In genomic region chrX:1392376-1393130, GRCh38 we compare ENCODE assay signal across 1 cellular context.
TF ChIP-seq lines count a peak whose summit lies in the region.

No MANE protein-coding gene starts in this region.

TF ChIP-seq in K562, 482 proteins besides CTCF, POLR2A, EP300 and RAD21 (continued from another document and continues in another):
- TF ChIP-seq FIP1L1 (IDR thresholded peaks at IDR 0.05; ENCODE audit: low read depth, low read length, poor library complexity, severe bottlenecking) (no peak), ZNF3 (CRISPR knock-in tag; IDR thresholded peaks at IDR 0.05) (no peak), GATAD2B (IDR thresholded peaks at IDR 0.05; ENCODE audit: borderline replicate concordance) (peak; percentile 77; the same call in 1 of the 2 replicates), CBX1 (IDR thresholded peaks at IDR 0.05; ENCODE audit: low read depth) (no peak), TGIF2 (CRISPR knock-in tag; IDR thresholded peaks at IDR 0.05) (no peak), ZNF511 (CRISPR knock-in tag; IDR thresholded peaks at IDR 0.05) (no peak), CHAMP1 (IDR thresholded peaks at IDR 0.05) (no peak), MBD2 (IDR thresholded peaks at IDR 0.05; ENCODE audit: borderline replicate concordance, low read depth) (no peak), PHTF2 (CRISPR knock-in tag; IDR thresholded peaks at IDR 0.05) (no peak), ZNF512 (tag; IDR thresholded peaks at IDR 0.05) (no peak), NCOA6 (IDR thresholded peaks at IDR 0.05) (no peak), POLR2AphosphoS5 (IDR thresholded peaks at IDR 0.05; ENCODE audit: control insufficient read depth, insufficient read depth, low read depth, low read length) (no peak), ETV1 (tag; conservative IDR thresholded peaks at IDR 0.05; ENCODE audit: low read depth) (no peak), XRCC3 (IDR thresholded peaks at IDR 0.05) (no peak), STAT5A (IDR thresholded peaks at IDR 0.05; ENCODE audit: borderline replicate concordance, low read length) (no peak), ZNF717 (CRISPR knock-in tag; IDR thresholded peaks at IDR 0.05) (no peak), PTTG1 (tag; IDR thresholded peaks at IDR 0.05; ENCODE audit: low read depth) (no peak), CHD4 (IDR thresholded peaks at IDR 0.05; ENCODE audit: insufficient read depth, insufficient replicate concordance, low read depth, low read length, poor library complexity, severe bottlenecking) (no peak), CLOCK (CRISPR knock-in tag; IDR thresholded peaks at IDR 0.05; ENCODE audit: borderline replicate concordance) (no peak), THRAP3 (IDR thresholded peaks at IDR 0.05; ENCODE audit: borderline replicate concordance) (no peak), DACH1 (IDR thresholded peaks at IDR 0.05; ENCODE audit: partially characterized antibody) (no peak), PKNOX1 (IDR thresholded peaks at IDR 0.05) (no peak), ZNF707 (CRISPR knock-in tag; conservative IDR thresholded peaks at IDR 0.05) (0 out of 2 replicates have a peak, but pooled peaks have one; percentile 32), MAZ (CRISPR knock-in tag; conservative IDR thresholded peaks at IDR 0.05 in 1 of 2, IDR thresholded peaks at IDR 0.05 in 1 of 2) (peak; percentile 57 to 88), SFPQ (IDR thresholded peaks at IDR 0.05; ENCODE audit: low read depth, low read length) (no peak), RERE (CRISPR knock-in tag; IDR thresholded peaks at IDR 0.05; ENCODE audit: borderline replicate concordance) (no peak), HDGF (IDR thresholded peaks at IDR 0.05) (no peak), ELK1 (CRISPR knock-in tag; IDR thresholded peaks at IDR 0.05) (no peak), ELF1 (tag; IDR thresholded peaks at IDR 0.05) (no peak), PCBP2 (IDR thresholded peaks at IDR 0.05; ENCODE audit: low read depth, low read length, poor library complexity, severe bottlenecking) (no peak), MCM7 (IDR thresholded peaks at IDR 0.05) (no peak), HNRNPH1 (optimal IDR thresholded peaks at IDR 0.05; ENCODE audit: low read depth, low read length) (no peak), EHMT2 (IDR thresholded peaks at IDR 0.05) (no peak), MCM2 (IDR thresholded peaks at IDR 0.05; ENCODE audit: low read depth) (no peak), TAF9B (IDR thresholded peaks at IDR 0.05; ENCODE audit: partially characterized antibody) (no peak), ZBTB2 (IDR thresholded peaks at IDR 0.05) (peak; percentile 21; the same call in 1 of the 2 replicates), ID3 (CRISPR knock-in tag; IDR thresholded peaks at IDR 0.05) (no peak), ID3 (tag; IDR thresholded peaks at IDR 0.05) (peak; percentile 95), HDAC8 (tag; IDR thresholded peaks at IDR 0.05) (peak; percentile 95), RBBP5 (IDR thresholded peaks at IDR 0.05; ENCODE audit: borderline replicate concordance, insufficient read depth, low read length, poor library complexity, severe bottlenecking) (no peak), GABPB2 (CRISPR knock-in tag; conservative IDR thresholded peaks at IDR 0.05) (no peak), CXXC5 (CRISPR knock-in tag; IDR thresholded peaks at IDR 0.05) (peak; percentile 73), NCOA1 (IDR thresholded peaks at IDR 0.05; ENCODE audit: low read depth) (0 out of 2 replicates have a peak, but pooled peaks have one; percentile 48), CBFA2T2 (conservative IDR thresholded peaks at IDR 0.05) (no peak), ZNF175 (CRISPR knock-in tag; IDR thresholded peaks at IDR 0.05; ENCODE audit: low read depth) (peak; percentile 94), ZNF584 (CRISPR knock-in tag; IDR thresholded peaks at IDR 0.05; ENCODE audit: low read depth) (peak; percentile 86; the same call in 1 of the 2 replicates), SNAPC5 (CRISPR knock-in tag; IDR thresholded peaks at IDR 0.05) (no peak), SREBF1 (IDR thresholded peaks at IDR 0.05; ENCODE audit: borderline replicate concordance, low read depth, low read length) (no peak)
